In genomic region chr19:3984908-3985642, GRCh38 we compare ENCODE assay signal across 1 cellular context.
A peak's percentile ranks its signal among the peaks of the same experiment; 100 is the strongest.
TF ChIP-seq lines count a peak whose summit lies in the region.

EEF2 (minus strand) TSS chr19:3985463; CDS start chr19:3985380, 83 bp downstream.

TF ChIP-seq in HepG2, 621 proteins besides CTCF, POLR2A, EP300 and RAD21 (continued from another document and continues in another):
- TF ChIP-seq, protein P1, sequence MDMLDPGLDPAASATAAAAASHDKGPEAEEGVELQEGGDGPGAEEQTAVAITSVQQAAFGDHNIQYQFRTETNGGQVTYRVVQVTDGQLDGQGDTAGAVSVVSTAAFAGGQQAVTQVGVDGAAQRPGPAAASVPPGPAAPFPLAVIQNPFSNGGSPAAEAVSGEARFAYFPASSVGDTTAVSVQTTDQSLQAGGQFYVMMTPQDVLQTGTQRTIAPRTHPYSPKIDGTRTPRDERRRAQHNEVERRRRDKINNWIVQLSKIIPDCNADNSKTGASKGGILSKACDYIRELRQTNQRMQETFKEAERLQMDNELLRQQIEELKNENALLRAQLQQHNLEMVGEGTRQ (IDR thresholded peaks at IDR 0.05; ENCODE audit: low read depth, low read length) = peak; percentile 93
- TF ChIP-seq, protein P1 (CRISPR knock-in tag; IDR thresholded peaks at IDR 0.05; ENCODE audit: borderline replicate concordance) = peak; percentile 96; the same call in 1 of the 2 replicates
- TF ChIP-seq KLF16 (CRISPR knock-in tag; IDR thresholded peaks at IDR 0.05) (peak in 1 of 2 experiments; percentile 91; a peak in 1 of 4 replicates), REPIN1 (CRISPR knock-in tag; IDR thresholded peaks at IDR 0.05; ENCODE audit: borderline replicate concordance, low read depth) (peak; percentile 67; the same call in 1 of the 2 replicates), ZNF383 (CRISPR knock-in tag; IDR thresholded peaks at IDR 0.05; ENCODE audit: borderline replicate concordance) (no peak), ZSCAN30 (CRISPR knock-in tag; IDR thresholded peaks at IDR 0.05) (0 out of 2 replicates have a peak, but pooled peaks have one; percentile 29), ARID3A (IDR thresholded peaks at IDR 0.05; ENCODE audit: low read depth, low read length) (no peak; the same call in 1 of the 2 replicates), NFIB (CRISPR knock-in tag; IDR thresholded peaks at IDR 0.05; ENCODE audit: borderline replicate concordance) (no peak), SNAPC5 (CRISPR knock-in tag; IDR thresholded peaks at IDR 0.05; ENCODE audit: borderline replicate concordance) (0 out of 2 replicates have a peak, but pooled peaks have one; percentile 90), SNAPC2 (CRISPR knock-in tag; IDR thresholded peaks at IDR 0.05) (peak; percentile 71; the same call in 1 of the 2 replicates), SOX13 (IDR thresholded peaks at IDR 0.05) (no peak), SOX13 (CRISPR knock-in tag; conservative IDR thresholded peaks at IDR 0.05 in 1 of 2, IDR thresholded peaks at IDR 0.05 in 1 of 2) (peak in 1 of 2 experiments; percentile 88; a peak in 1 of 4 replicates), POLR2AphosphoS2 (IDR thresholded peaks at IDR 0.05; ENCODE audit: low read depth, low read length) (peak; percentile 99), ISX (CRISPR knock-in tag; conservative IDR thresholded peaks at IDR 0.05) (no peak), PAWR (CRISPR knock-in tag; IDR thresholded peaks at IDR 0.05; ENCODE audit: borderline replicate concordance) (no peak), ZNF574 (CRISPR knock-in tag; IDR thresholded peaks at IDR 0.05) (peak; percentile 87), TCF12 (IDR thresholded peaks at IDR 0.05) (no peak), TCF12 (CRISPR knock-in tag; IDR thresholded peaks at IDR 0.05) (peak; percentile 38; the same call in 1 of the 2 replicates), PRMT3 (CRISPR knock-in tag; IDR thresholded peaks at IDR 0.05; ENCODE audit: borderline replicate concordance, low read depth) (no peak), ZNF260 (CRISPR knock-in tag; IDR thresholded peaks at IDR 0.05; ENCODE audit: borderline replicate concordance, low read depth) (no peak), MATR3 (CRISPR knock-in tag; IDR thresholded peaks at IDR 0.05) (no peak), MTERF4 (CRISPR knock-in tag; IDR thresholded peaks at IDR 0.05) (peak; percentile 83), MAF1 (CRISPR knock-in tag; IDR thresholded peaks at IDR 0.05; ENCODE audit: borderline replicate concordance) (0 out of 2 replicates have a peak, but pooled peaks have one; percentile 79), PHF8 (CRISPR knock-in tag; IDR thresholded peaks at IDR 0.05) (peak; percentile 89), RFXAP (CRISPR knock-in tag; IDR thresholded peaks at IDR 0.05; ENCODE audit: borderline replicate concordance) (peak; percentile 81; the same call in 1 of the 2 replicates), RAD51 (IDR thresholded peaks at IDR 0.05; ENCODE audit: borderline replicate concordance) (peak; percentile 84; the same call in 1 of the 2 replicates), BCL6 (CRISPR knock-in tag; IDR thresholded peaks at IDR 0.05) (peak; percentile 36; the same call in 1 of the 2 replicates), ESRRA (CRISPR knock-in tag; IDR thresholded peaks at IDR 0.05; ENCODE audit: low read depth) (peak; percentile 59), BORCS8-MEF2B (CRISPR knock-in tag; IDR thresholded peaks at IDR 0.05) (peak; percentile 97), ZNF234 (CRISPR knock-in tag; conservative IDR thresholded peaks at IDR 0.05) (no peak), ZNF468 (CRISPR knock-in tag; IDR thresholded peaks at IDR 0.05) (no peak), KDM3A (CRISPR knock-in tag; IDR thresholded peaks at IDR 0.05; ENCODE audit: low read depth) (0 out of 2 replicates have a peak, but pooled peaks have one; percentile 13), ZNF724P (CRISPR knock-in tag; IDR thresholded peaks at IDR 0.05; ENCODE audit: borderline replicate concordance) (peak; percentile 91; the same call in 1 of the 2 replicates), ZNF788 (CRISPR knock-in tag; IDR thresholded peaks at IDR 0.05; ENCODE audit: borderline replicate concordance) (peak; percentile 52; the same call in 1 of the 2 replicates), ELF3 (CRISPR knock-in tag; IDR thresholded peaks at IDR 0.05) (peak; percentile 50; the same call in 1 of the 2 replicates), ZNF337 (CRISPR knock-in tag; IDR thresholded peaks at IDR 0.05; ENCODE audit: borderline replicate concordance, low read depth) (no peak), ATF2 (CRISPR knock-in tag; IDR thresholded peaks at IDR 0.05) (peak; percentile 99), SP4 (CRISPR knock-in tag; IDR thresholded peaks at IDR 0.05) (peak; percentile 90), RFX5 (IDR thresholded peaks at IDR 0.05; ENCODE audit: low read depth, low read length) (peak; percentile 70)
- TF ChIP-seq, protein P2, sequence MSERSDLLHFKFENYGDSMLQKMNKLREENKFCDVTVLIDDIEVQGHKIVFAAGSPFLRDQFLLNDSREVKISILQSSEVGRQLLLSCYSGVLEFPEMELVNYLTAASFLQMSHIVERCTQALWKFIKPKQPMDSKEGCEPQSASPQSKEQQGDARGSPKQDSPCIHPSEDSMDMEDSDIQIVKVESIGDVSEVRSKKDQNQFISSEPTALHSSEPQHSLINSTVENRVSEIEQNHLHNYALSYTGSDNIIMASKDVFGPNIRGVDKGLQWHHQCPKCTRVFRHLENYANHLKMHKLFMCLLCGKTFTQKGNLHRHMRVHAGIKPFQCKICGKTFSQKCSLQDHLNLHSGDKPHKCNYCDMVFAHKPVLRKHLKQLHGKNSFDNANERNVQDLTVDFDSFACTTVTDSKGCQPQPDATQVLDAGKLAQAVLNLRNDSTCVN (CRISPR knock-in tag; IDR thresholded peaks at IDR 0.05; ENCODE audit: borderline replicate concordance) = 0 out of 2 replicates have a peak, but pooled peaks have one; percentile 68
- TF ChIP-seq, protein P3, sequence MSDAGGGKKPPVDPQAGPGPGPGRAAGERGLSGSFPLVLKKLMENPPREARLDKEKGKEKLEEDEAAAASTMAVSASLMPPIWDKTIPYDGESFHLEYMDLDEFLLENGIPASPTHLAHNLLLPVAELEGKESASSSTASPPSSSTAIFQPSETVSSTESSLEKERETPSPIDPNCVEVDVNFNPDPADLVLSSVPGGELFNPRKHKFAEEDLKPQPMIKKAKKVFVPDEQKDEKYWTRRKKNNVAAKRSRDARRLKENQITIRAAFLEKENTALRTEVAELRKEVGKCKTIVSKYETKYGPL (CRISPR knock-in tag; IDR thresholded peaks at IDR 0.05) = no peak; the same call in 1 of the 2 replicates
- TF ChIP-seq, protein P4, sequence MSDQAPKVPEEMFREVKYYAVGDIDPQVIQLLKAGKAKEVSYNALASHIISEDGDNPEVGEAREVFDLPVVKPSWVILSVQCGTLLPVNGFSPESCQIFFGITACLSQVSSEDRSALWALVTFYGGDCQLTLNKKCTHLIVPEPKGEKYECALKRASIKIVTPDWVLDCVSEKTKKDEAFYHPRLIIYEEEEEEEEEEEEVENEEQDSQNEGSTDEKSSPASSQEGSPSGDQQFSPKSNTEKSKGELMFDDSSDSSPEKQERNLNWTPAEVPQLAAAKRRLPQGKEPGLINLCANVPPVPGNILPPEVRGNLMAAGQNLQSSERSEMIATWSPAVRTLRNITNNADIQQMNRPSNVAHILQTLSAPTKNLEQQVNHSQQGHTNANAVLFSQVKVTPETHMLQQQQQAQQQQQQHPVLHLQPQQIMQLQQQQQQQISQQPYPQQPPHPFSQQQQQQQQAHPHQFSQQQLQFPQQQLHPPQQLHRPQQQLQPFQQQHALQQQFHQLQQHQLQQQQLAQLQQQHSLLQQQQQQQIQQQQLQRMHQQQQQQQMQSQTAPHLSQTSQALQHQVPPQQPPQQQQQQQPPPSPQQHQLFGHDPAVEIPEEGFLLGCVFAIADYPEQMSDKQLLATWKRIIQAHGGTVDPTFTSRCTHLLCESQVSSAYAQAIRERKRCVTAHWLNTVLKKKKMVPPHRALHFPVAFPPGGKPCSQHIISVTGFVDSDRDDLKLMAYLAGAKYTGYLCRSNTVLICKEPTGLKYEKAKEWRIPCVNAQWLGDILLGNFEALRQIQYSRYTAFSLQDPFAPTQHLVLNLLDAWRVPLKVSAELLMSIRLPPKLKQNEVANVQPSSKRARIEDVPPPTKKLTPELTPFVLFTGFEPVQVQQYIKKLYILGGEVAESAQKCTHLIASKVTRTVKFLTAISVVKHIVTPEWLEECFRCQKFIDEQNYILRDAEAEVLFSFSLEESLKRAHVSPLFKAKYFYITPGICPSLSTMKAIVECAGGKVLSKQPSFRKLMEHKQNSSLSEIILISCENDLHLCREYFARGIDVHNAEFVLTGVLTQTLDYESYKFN (CRISPR knock-in tag; conservative IDR thresholded peaks at IDR 0.05) = peak; percentile 54
- TF ChIP-seq, protein P5, sequence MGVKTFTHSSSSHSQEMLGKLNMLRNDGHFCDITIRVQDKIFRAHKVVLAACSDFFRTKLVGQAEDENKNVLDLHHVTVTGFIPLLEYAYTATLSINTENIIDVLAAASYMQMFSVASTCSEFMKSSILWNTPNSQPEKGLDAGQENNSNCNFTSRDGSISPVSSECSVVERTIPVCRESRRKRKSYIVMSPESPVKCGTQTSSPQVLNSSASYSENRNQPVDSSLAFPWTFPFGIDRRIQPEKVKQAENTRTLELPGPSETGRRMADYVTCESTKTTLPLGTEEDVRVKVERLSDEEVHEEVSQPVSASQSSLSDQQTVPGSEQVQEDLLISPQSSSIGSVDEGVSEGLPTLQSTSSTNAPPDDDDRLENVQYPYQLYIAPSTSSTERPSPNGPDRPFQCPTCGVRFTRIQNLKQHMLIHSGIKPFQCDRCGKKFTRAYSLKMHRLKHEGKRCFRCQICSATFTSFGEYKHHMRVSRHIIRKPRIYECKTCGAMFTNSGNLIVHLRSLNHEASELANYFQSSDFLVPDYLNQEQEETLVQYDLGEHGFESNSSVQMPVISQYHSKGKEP (CRISPR knock-in tag; IDR thresholded peaks at IDR 0.05) = no peak
